9 cellular contexts compared by ENCODE assay signal in the genomic region with DNA sequence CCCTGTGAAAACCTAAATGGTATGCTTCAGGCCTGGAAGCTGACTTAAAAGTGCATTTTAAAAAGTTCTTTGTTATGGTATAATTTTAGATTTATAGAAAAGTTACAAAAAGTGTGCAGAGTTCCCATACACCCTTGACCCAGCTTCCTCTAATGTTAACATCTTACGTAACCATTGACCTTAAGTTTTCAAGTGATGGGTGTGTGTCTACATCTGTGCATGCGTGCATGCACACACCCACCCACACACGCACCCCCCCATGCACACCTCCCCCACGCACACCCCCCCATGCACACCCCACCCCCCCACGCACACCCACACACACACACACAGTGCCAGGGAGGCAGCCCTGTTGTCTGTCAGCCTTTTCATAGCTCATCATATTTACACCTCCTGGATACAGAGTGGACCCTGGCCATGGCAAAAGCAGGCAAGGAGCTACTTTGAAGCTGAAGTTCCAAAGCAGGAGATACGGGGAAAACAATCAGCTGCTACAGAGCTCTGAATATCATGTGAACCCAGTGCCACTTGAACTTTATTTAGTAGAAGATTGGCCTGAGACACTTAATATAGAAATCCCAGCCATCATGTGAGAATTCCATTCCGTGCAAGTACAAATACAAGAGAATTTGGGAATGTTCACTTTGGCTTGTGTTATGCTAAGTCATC. TPM values are rescaled to one million over a fixed set of nuclear protein-coding genes. Genes with fewer than 3 reads are reported as not detected.
DNase-seq lines count a peak whose midpoint lies in the region; ATAC-seq and TF ChIP-seq lines count a peak whose summit lies in the region.
"Had no signal": no experiment of that assay in that cellular context is flagged by ENCODE, and none has a peak within 500 bp of the region (broad histone marks: within the 10 kb centered on the region; RNA-seq: fewer than 3 reads in every experiment).

No MANE protein-coding gene starts in this region.

- H3K9ac ChIP-seq in BLaER1 treated with 17β-estradiol and CSF1 and Interleukin-3, amounts not matched to agents 10 nM and 100 nM = no peak overlapping the region; a peak in 1 of 22 replicates
- H3K9ac ChIP-seq in SK-N-SH = peak overlapping the region; percentile 37; the same call in 1 of the 2 replicates

- peaks cover 56 to 80% (median 68%) of the 10 kb centered on the region in 10 experiments for H3K4me1 ChIP-seq in BLaER1 treated with 17β-estradiol and CSF1 and Interleukin-3, amounts not matched to agents 10 nM and 100 nM
- peaks cover 14 to 17% of the 10 kb centered on the region in 2 experiments; a peak in 2 of 4 replicates for H3K4me1 ChIP-seq in SK-N-SH (ENCODE audit: control insufficient read depth in 1 of 2, insufficient read depth in 2 of 2, low read depth in 1 of 2, low read length in 1 of 2)
- peaks cover 48% of the 10 kb centered on the region for H3K4me1 ChIP-seq in psoas muscle

- H3K4me2 ChIP-seq in BLaER1 treated with 17β-estradiol and CSF1 and Interleukin-3, amounts not matched to agents 10 nM and 100 nM = peak overlapping the region; percentile 27 to 74 (median 60); a peak in 21 of 22 replicates
- peak overlapping the region; percentile 56 for H3K4me2 ChIP-seq in SK-N-SH

- peaks cover 4% of the 10 kb centered on the region for H3K79me2 ChIP-seq in SK-N-SH (ENCODE audit: insufficient read depth)

- no peaks in the 10 kb centered on the region for H3K27me3 ChIP-seq in BLaER1 treated with 17β-estradiol and CSF1 and Interleukin-3, amounts not matched to agents 10 nM and 100 nM
- no peaks in the 10 kb centered on the region for H3K27me3 ChIP-seq in SK-N-SH (ENCODE audit: insufficient read depth)
- H3K27me3 ChIP-seq in psoas muscle (ENCODE audit: insufficient read depth in 3 of 3, low read length in 2 of 3) = no peaks in the 10 kb centered on the region

- H3K36me3 ChIP-seq in BLaER1 treated with 17β-estradiol and CSF1 and Interleukin-3, amounts not matched to agents 10 nM and 100 nM = peaks cover 0 to 9% (median under 1%) of the 10 kb centered on the region in 11 experiments; a peak in 2 of 22 replicates
- H3K36me3 ChIP-seq in SK-N-SH (replicated peaks in 1 of 2; ENCODE audit: control insufficient read depth in 1 of 2, insufficient read depth in 2 of 2, low read length in 1 of 2) = no peaks in the 10 kb centered on the region
- no peaks in the 10 kb centered on the region for H3K36me3 ChIP-seq in psoas muscle (ENCODE audit: insufficient read depth in 1 of 2, low read depth in 1 of 2)

- TF ChIP-seq CTCF in SK-N-SH (IDR thresholded peaks at IDR 0.05) (no peak), psoas muscle (IDR thresholded peaks at IDR 0.05) (no peak)

- peak overlapping the region; percentile 1; the same call in 1 of the 2 replicates for H2AFZ ChIP-seq in SK-N-SH (ENCODE audit: low read depth)

- intact Hi-C loops in Right ventricle myocardium superior (cut with DNase I) = loop anchor here (5.0 kb wide), 1 partner anchor 39 kb away; no protein-coding TSS in a partner anchor
- intact Hi-C loops in psoas muscle (cut with DNase I) = loop anchor here in 1 of 2 donors (5.0 kb wide), 1 partner anchor 39 kb away; no protein-coding TSS in a partner anchor

- H3K27ac ChIP-seq in BLaER1 treated with 17β-estradiol and CSF1 and Interleukin-3, amounts not matched to agents 10 nM and 100 nM = peak overlapping the region in 8 of 11 experiments; percentile 2 to 61 (median 35); a peak in 11 of 22 replicates
- H3K27ac ChIP-seq in SK-N-SH (ENCODE audit: low read depth in 2 of 2, low read length in 1 of 2) = peak overlapping the region; percentile 50 to 87; a peak in 3 of 4 replicates
- peak overlapping the region; percentile 94 for H3K27ac ChIP-seq in psoas muscle

- H4K20me1 ChIP-seq in BLaER1 treated with 17β-estradiol and CSF1 and Interleukin-3, amounts not matched to agents 10 nM and 100 nM = peaks cover 19 to 79% (median 31%) of the 10 kb centered on the region in 11 experiments; a peak in 17 of 22 replicates
- H4K20me1 ChIP-seq in SK-N-SH (ENCODE audit: insufficient read depth) = no peaks in the 10 kb centered on the region

- peaks cover 29% of the 10 kb centered on the region for H3F3A ChIP-seq in SK-N-SH (replicated peaks; ENCODE audit: insufficient read depth)

- H3K9me3 ChIP-seq in BLaER1 treated with 17β-estradiol and CSF1 and Interleukin-3, amounts not matched to agents 10 nM and 100 nM (replicated peaks in 1 of 11) = no peaks in the 10 kb centered on the region
- H3K9me3 ChIP-seq in SK-N-SH = no peaks in the 10 kb centered on the region
- H3K9me3 ChIP-seq in psoas muscle = no peaks in the 10 kb centered on the region

- DNase-seq in SK-N-SH (no peak), Right ventricle myocardium superior (peak; percentile 57), psoas muscle (no peak), NAMALWA (ENCODE audit: low spot score) (no peak), NCI-H1105 (lab: John Stamatoyannopoulos, UW) (no peak)
- DNase-seq: activated CD4-positive, alpha-beta T cell treated with anti-CD3 and anti-CD28 coated beads for 36 hours had no signal

- ATAC-seq in Right ventricle myocardium superior (ENCODE audit: poor library complexity) (peak; percentile 71), psoas muscle (peak; percentile 29 to 48 (median 38)), GM21737 (IDR thresholded peaks at IDR 0.05; ENCODE audit: unreplicated experiment) (no peak), GM21390 (IDR thresholded peaks at IDR 0.05; ENCODE audit: unreplicated experiment) (no peak)
- ATAC-seq: activated CD4-positive, alpha-beta T cell treated with anti-CD3 and anti-CD28 coated beads for 36 hours had no signal

- no peak for TF ChIP-seq RAD21 in SK-N-SH (IDR thresholded peaks at IDR 0.05; ENCODE audit: low read length)

- 71% methylated on average over 7 of the region's 7 CpGs for WGBS in SK-N-SH (ENCODE audit: low lambda C conversion rate)
- 7 to 10% (median 8%) methylated on average over 7 of the region's 7 CpGs for whole genome bisulfite sequencing in psoas muscle, 3 donors

- H3K4me3 ChIP-seq in BLaER1 treated with 17β-estradiol and CSF1 and Interleukin-3, amounts not matched to agents 10 nM and 100 nM = no peak overlapping the region
- no peak overlapping the region; a peak in 1 of 4 replicates for H3K4me3 ChIP-seq in SK-N-SH (ENCODE audit: low read depth in 2 of 2, low read length in 1 of 2)
- H3K4me3 ChIP-seq in psoas muscle = peak overlapping the region; percentile 41

- TF ChIP-seq EP300 in SK-N-SH (IDR thresholded peaks at IDR 0.05; ENCODE audit: borderline replicate concordance in 1 of 2, low read depth in 1 of 2, low read length in 1 of 2) = no peak

- CTCF ChIA-PET in SK-N-SH (lab: Yijun Ruan, JAX) = interaction anchor here (1.1 kb wide), 1 partner anchor 13 kb away, joined by 3 read pairs; no protein-coding TSS in a partner anchor

- POLR2A ChIA-PET in SK-N-SH (lab: Yijun Ruan, JAX) = no interaction called here

- H3K9me2 ChIP-seq in SK-N-SH = no peaks in the 10 kb centered on the region

TF ChIP-seq in SK-N-SH, 30 proteins besides CTCF, POLR2A, EP300 and RAD21 (continues in another document):
- TF ChIP-seq, protein P1, sequence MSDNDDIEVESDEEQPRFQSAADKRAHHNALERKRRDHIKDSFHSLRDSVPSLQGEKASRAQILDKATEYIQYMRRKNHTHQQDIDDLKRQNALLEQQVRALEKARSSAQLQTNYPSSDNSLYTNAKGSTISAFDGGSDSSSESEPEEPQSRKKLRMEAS (IDR thresholded peaks at IDR 0.05; ENCODE audit: low read depth) = no peak
- no peak for TF ChIP-seq FOSL2 (IDR thresholded peaks at IDR 0.05; ENCODE audit: borderline replicate concordance, low read depth)
- no peak for TF ChIP-seq POLR2AphosphoS5 (IDR thresholded peaks at IDR 0.05; ENCODE audit: low read depth, low read length)
- no peak for TF ChIP-seq RCOR1 (IDR thresholded peaks at IDR 0.05; ENCODE audit: low read length)
- TF ChIP-seq MXI1 (IDR thresholded peaks at IDR 0.05; ENCODE audit: low read depth, low read length) = no peak
- TF ChIP-seq GATA2 (CRISPR knock-in tag; IDR thresholded peaks at IDR 0.05) = no peak
- TF ChIP-seq RFX5 (IDR thresholded peaks at IDR 0.05; ENCODE audit: low read length) = no peak
- TF ChIP-seq, protein P2, sequence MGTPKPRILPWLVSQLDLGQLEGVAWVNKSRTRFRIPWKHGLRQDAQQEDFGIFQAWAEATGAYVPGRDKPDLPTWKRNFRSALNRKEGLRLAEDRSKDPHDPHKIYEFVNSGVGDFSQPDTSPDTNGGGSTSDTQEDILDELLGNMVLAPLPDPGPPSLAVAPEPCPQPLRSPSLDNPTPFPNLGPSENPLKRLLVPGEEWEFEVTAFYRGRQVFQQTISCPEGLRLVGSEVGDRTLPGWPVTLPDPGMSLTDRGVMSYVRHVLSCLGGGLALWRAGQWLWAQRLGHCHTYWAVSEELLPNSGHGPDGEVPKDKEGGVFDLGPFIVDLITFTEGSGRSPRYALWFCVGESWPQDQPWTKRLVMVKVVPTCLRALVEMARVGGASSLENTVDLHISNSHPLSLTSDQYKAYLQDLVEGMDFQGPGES (IDR thresholded peaks at IDR 0.05; ENCODE audit: low read depth, low read length) = no peak
- TF ChIP-seq SIN3A (IDR thresholded peaks at IDR 0.05; ENCODE audit: borderline replicate concordance, low read depth, low read length) = no peak
- no peak for TF ChIP-seq NFIC (IDR thresholded peaks at IDR 0.05; ENCODE audit: borderline replicate concordance)
- TF ChIP-seq TAF1 (IDR thresholded peaks at IDR 0.05; ENCODE audit: borderline replicate concordance, low read depth, low read length) = no peak
- no peak for TF ChIP-seq MEF2A (IDR thresholded peaks at IDR 0.05; ENCODE audit: borderline replicate concordance, low read depth)
- TF ChIP-seq EZH2phosphoT487 (IDR thresholded peaks at IDR 0.05; ENCODE audit: borderline replicate concordance, low read depth) = no peak

RNA-seq across cellular contexts. Expression of gene TRAK1, which starts 30.0 kb away (rescaled TPM):
- polyA plus RNA-seq in SK-N-SH (2012; rRNA removed) (11.5 and 12.5 TPM in 2 replicates), psoas muscle (10 to 100 TPM; 30.8 to 68.2 (median 45.2) TPM)
- polyA plus RNA-seq in SK-N-SH (2012; cell fraction: cytosol; rRNA removed) = 10.7 and 13.8 TPM in 2 replicates
- 12.5 and 13.9 TPM in 2 replicates for polyA plus RNA-seq in SK-N-SH (2012; cell fraction: nucleus; rRNA removed)
- total RNA-seq in Right ventricle myocardium superior (273 TPM), psoas muscle (100 to 1,000 TPM in 3 of 4 donors, 10 to 100 TPM in 1; 94.8 to 128 (median 120) TPM)

Comparison
In these comparisons a context has a peak if more than half of its experiments do, and no peak if none do; other contexts are left out.
1. H3K27ac ChIP-seq: peak in every context shown above with its lines; median percentile 94 in psoas muscle; 68 in SK-N-SH; 35 in BLaER1 treated with 17β-estradiol and CSF1 and Interleukin-3, amounts not matched to agents 10 nM and 100 nM.
2. ATAC-seq: peak in Right ventricle myocardium superior (single experiment) and psoas muscle (4 of 4); none in GM21737 (single experiment) and GM21390 (single experiment).